27 cellular contexts compared by ENCODE assay signal in genomic region chr6:39670519-39670918, GRCh38. TPM values are rescaled to one million over a fixed set of nuclear protein-coding genes. Genes with fewer than 3 reads are reported as not detected.
"Had no signal": no experiment of that assay in that cellular context is flagged by ENCODE, and none has a peak within 500 bp of the region (broad histone marks: within the 10 kb centered on the region; RNA-seq: fewer than 3 reads in every experiment).

No MANE protein-coding gene starts in this region.

- DNase-seq: colonic mucosa; cortex of kidney; dermis blood vessel endothelial cell; dorsolateral prefrontal cortex; effector CD4-positive, alpha-beta T cell; effector CD8-positive, alpha-beta T cell; effector memory CD4-positive, alpha-beta T cell; effector memory CD8-positive, alpha-beta T cell; endodermal cell; erythroblast; esophagus squamous epithelium; foreskin fibroblast; foreskin keratinocyte; foreskin melanocyte; gastrocnemius medialis; glutamatergic neuron; heart left ventricle; heart right ventricle had no signal

- H3K27ac ChIP-seq: colonic mucosa, coronary artery, epithelial cell of prostate, esophagus squamous epithelium, foreskin keratinocyte, gastrocnemius medialis, heart left ventricle, heart right ventricle had no signal

- H3K27me3 ChIP-seq: colonic mucosa, dorsolateral prefrontal cortex, esophagus muscularis mucosa, esophagus squamous epithelium, foreskin keratinocyte, gastrocnemius medialis, gastroesophageal sphincter, heart left ventricle, heart right ventricle had no signal

- H3K4me3 ChIP-seq: colonic mucosa, coronary artery, dorsolateral prefrontal cortex, esophagus muscularis mucosa, esophagus squamous epithelium, gastrocnemius medialis, gastroesophageal sphincter, heart left ventricle, heart right ventricle had no signal

- ATAC-seq: effector memory CD8-positive, alpha-beta T cell; esophagus mucosa; foreskin keratinocyte; gastrocnemius medialis; gastroesophageal sphincter; heart left ventricle; heart right ventricle had no signal

- H3K36me3 ChIP-seq: colonic mucosa, esophagus muscularis mucosa, esophagus squamous epithelium, gastrocnemius medialis, gastroesophageal sphincter, heart left ventricle, heart right ventricle had no signal

- H3K9me3 ChIP-seq: colonic mucosa, gastrocnemius medialis had no signal

- FAIRE-seq: colon, endometrium, endothelial cell of umbilical vein, frontal cortex had no signal

- H3K4me1 ChIP-seq: colonic mucosa, foreskin keratinocyte, gastrocnemius medialis, heart left ventricle, heart right ventricle had no signal

RNA-seq across cellular contexts. Expression of gene KIF6, which starts 54.7 kb away (rescaled TPM):
- total RNA-seq: dermis blood vessel endothelial cell, endothelial cell of umbilical vein, gastrocnemius medialis had no signal
- polyA plus RNA-seq: endothelial cell of umbilical vein had no signal
